In the genomic region with DNA sequence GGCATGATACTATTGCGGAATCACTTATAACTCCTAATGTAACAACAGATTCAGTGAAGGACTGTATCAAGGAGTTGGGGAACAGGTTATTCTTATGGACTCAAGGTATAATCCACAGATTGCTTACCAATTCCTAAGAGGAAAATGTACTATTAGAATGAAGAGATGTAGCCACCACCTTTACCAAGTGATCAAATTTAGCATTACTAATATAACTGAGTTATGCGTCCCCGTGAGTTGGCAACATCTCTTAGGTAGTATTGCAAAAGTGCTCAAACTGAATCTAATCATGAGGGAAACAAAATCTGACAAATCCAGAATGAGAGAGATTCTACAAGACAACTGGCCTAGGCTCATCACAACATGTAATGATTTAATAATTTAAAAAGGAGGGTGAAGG, we compare ENCODE assay signal across 8 cellular contexts. TPM values are rescaled to one million over a fixed set of nuclear protein-coding genes. Genes with fewer than 3 reads are reported as not detected.
DNase-seq lines count a peak whose midpoint lies in the region; ATAC-seq and TF ChIP-seq lines count a peak whose summit lies in the region.

No MANE protein-coding gene starts in this region.

- peaks cover 18% of the 10 kb centered on the region for H3K36me3 Mint-ChIP-seq in endodermal cell (ENCODE audit: low read depth)

- no peaks in the 10 kb centered on the region for H3K27me3 Mint-ChIP-seq in endodermal cell (ENCODE audit: insufficient read depth)

- peak; percentile 58 for DNase-seq in DMS53 (lab: John Stamatoyannopoulos, UW)
- no peak for DNase-seq in DMS53 treated with DMSO at 0.1 percent for 48 hours (lab: John Stamatoyannopoulos, UW; ENCODE audit: unreplicated experiment)
- DNase-seq in PC-9: no peak
- no peak for DNase-seq in endodermal cell
- DNase-seq in OCI-M2 (lab: John Stamatoyannopoulos, UW; ENCODE audit: unreplicated experiment): no peak
- DNase-seq in inferior parietal cortex (ENCODE audit: extremely low spot score): no peak

- H3K27me3 ChIP-seq in PC-9 (ENCODE audit: insufficient read depth, low read depth) (no peaks in the 10 kb centered on the region), endodermal cell (ENCODE audit: control insufficient read depth, insufficient read depth, low read length, poor library complexity, severe bottlenecking) (no peaks in the 10 kb centered on the region), rectal smooth muscle tissue (ENCODE audit: control insufficient read depth, insufficient read depth, low read length) (no peaks in the 10 kb centered on the region)

- H3K4me3 ChIP-seq in PC-9: peak overlapping the region; percentile 93; the same call in 1 of the 2 replicates
- peak overlapping the region; percentile 91 for H3K4me3 ChIP-seq in endodermal cell (ENCODE audit: low read length)
- peak overlapping the region; percentile 95 for H3K4me3 ChIP-seq in rectal smooth muscle tissue (ENCODE audit: low read length)

- peaks cover 18% of the 10 kb centered on the region; the same call in 1 of the 2 replicates for H3K4me1 ChIP-seq in PC-9 (replicated peaks; ENCODE audit: insufficient read depth)
- no peaks in the 10 kb centered on the region for H3K4me1 ChIP-seq in endodermal cell (ENCODE audit: control insufficient read depth, insufficient read depth, low read length)
- peaks cover 12% of the 10 kb centered on the region for H3K4me1 ChIP-seq in rectal smooth muscle tissue (ENCODE audit: control insufficient read depth, insufficient read depth, low read length)

- H3K9me3 Mint-ChIP-seq in endodermal cell: no peaks in the 10 kb centered on the region

- intact Hi-C loops in PC-9 (cut with micrococcal nuclease; ENCODE audit: unreplicated experiment): no loop called here

- POLR2A ChIA-PET in PC-9 (lab: Charles Lee; ENCODE audit: unreplicated experiment): interaction anchor here (0.6 to 1.0 kb wide), 4 partner anchors 42 to 911 kb away, joined by 3 to 18 read pairs (median 6); a partner anchor contains a TSS

- no peak overlapping the region for H3K9ac ChIP-seq in endodermal cell (ENCODE audit: extremely low read depth, low read length, poor library complexity, severe bottlenecking)
- no peak overlapping the region for H3K9ac ChIP-seq in rectal smooth muscle tissue (ENCODE audit: low read length)

- TF ChIP-seq CTCF in PC-9 (conservative IDR thresholded peaks at IDR 0.05) (no peak), endodermal cell (conservative IDR thresholded peaks at IDR 0.05) (no peak)

- CTCF ChIA-PET in PC-9 (lab: Charles Lee): no interaction called here

- no peak overlapping the region for H3K27ac ChIP-seq in PC-9
- no peak overlapping the region for H3K27ac ChIP-seq in endodermal cell (ENCODE audit: low read depth, low read length)
- H3K27ac ChIP-seq in rectal smooth muscle tissue (ENCODE audit: low read depth, low read length): no peak overlapping the region

- no peak overlapping the region for H3K27ac Mint-ChIP-seq in endodermal cell

- H3K36me3 ChIP-seq in PC-9 (ENCODE audit: low read depth) (no peaks in the 10 kb centered on the region), endodermal cell (ENCODE audit: control insufficient read depth, insufficient read depth, low read length) (peaks cover 35% of the 10 kb centered on the region), rectal smooth muscle tissue (ENCODE audit: control insufficient read depth, insufficient read depth, low read length) (no peaks in the 10 kb centered on the region)

- 100% methylated on average over 1 to 3 of the region's 3 CpGs for WGBS in endodermal cell (ENCODE audit: insufficient coverage in 1 of 2, insufficient read length in 1 of 2), 2 experiments

- H3K9me3 ChIP-seq in PC-9 (ENCODE audit: insufficient read depth, low read depth) (no peaks in the 10 kb centered on the region), endodermal cell (ENCODE audit: control insufficient read depth, low read length) (no peaks in the 10 kb centered on the region)

- no peak for ATAC-seq in HG03095 (IDR thresholded peaks at IDR 0.05; ENCODE audit: unreplicated experiment)

- peaks cover 15% of the 10 kb centered on the region for H4K20me1 ChIP-seq in PC-9 (ENCODE audit: insufficient read depth)

- H3K4me3 Mint-ChIP-seq in endodermal cell: peak overlapping the region; percentile 93

- peak overlapping the region; percentile 89; the same call in 1 of the 2 replicates for H2AFZ ChIP-seq in PC-9

- peaks cover 29% of the 10 kb centered on the region for H3K4me1 Mint-ChIP-seq in endodermal cell

- peak overlapping the region; percentile 83 for H3K4me2 ChIP-seq in PC-9

- no TSS peak for BruUV-seq in PC-9 (replicated peaks; lab: Mats Ljungman, UMichigan)

- H3K79me2 ChIP-seq in PC-9 (ENCODE audit: low read depth): peaks cover 33% of the 10 kb centered on the region

- no peaks in the 10 kb centered on the region; the same call in 1 of the 2 replicates for H3F3A ChIP-seq in PC-9 (ENCODE audit: insufficient read depth, low read depth)

- H3K9me2 ChIP-seq in PC-9 (ENCODE audit: insufficient read depth): no peaks in the 10 kb centered on the region

RNA-seq across cellular contexts. Expression of a gene that starts 0.8 kb away (rescaled TPM):
- total RNA-seq in PC-9 (2021) (18.6 and 21.7 TPM in 2 replicates), endodermal cell (10 to 100 TPM; 13.9 to 19.5 TPM)
- 20.5 TPM for polyA plus RNA-seq in endodermal cell (2013, experiment 1 of 2)
- 18.6 TPM for polyA plus RNA-seq in endodermal cell (2013, experiment 2 of 2)

RNA-seq across cellular contexts. Expression of a gene that starts 47.8 kb away (rescaled TPM):
- 109 and 117 TPM in 2 replicates for total RNA-seq in PC-9 (2021)
- 100 to 1,000 TPM; 123 to 152 TPM for total RNA-seq in endodermal cell
- 41.5 TPM for polyA plus RNA-seq in endodermal cell (2013, experiment 1 of 2)
- 42.5 TPM for polyA plus RNA-seq in endodermal cell (2013, experiment 2 of 2)
